Comparison of ENCODE assay signal across 1 cellular context in genomic region chr19:51354742-51355148, GRCh38.
A peak's percentile ranks its signal among the peaks of the same experiment; 100 is the strongest.
TF ChIP-seq lines count a peak whose summit lies in the region.

No MANE protein-coding gene starts in this region.

TF ChIP-seq in HepG2, 621 proteins besides CTCF, POLR2A, EP300 and RAD21 (continued from another document and continues in another):
- TF ChIP-seq ARID3A (IDR thresholded peaks at IDR 0.05; ENCODE audit: low read depth, low read length) (no peak), RFXAP (CRISPR knock-in tag; IDR thresholded peaks at IDR 0.05; ENCODE audit: borderline replicate concordance) (no peak), HCFC1 (IDR thresholded peaks at IDR 0.05; ENCODE audit: low read depth, low read length) (no peak), ZBTB34 (CRISPR knock-in tag; IDR thresholded peaks at IDR 0.05) (no peak; the same call in 1 of the 2 replicates), SUZ12 (IDR thresholded peaks at IDR 0.05; ENCODE audit: low read depth, low read length) (no peak), THRA (CRISPR knock-in tag; IDR thresholded peaks at IDR 0.05; ENCODE audit: borderline replicate concordance) (peak; percentile 91), ZNF362 (CRISPR knock-in tag; IDR thresholded peaks at IDR 0.05; ENCODE audit: borderline replicate concordance) (no peak), ZNF609 (CRISPR knock-in tag; IDR thresholded peaks at IDR 0.05; ENCODE audit: borderline replicate concordance) (peak; percentile 81; the same call in 1 of the 2 replicates), GLMP (CRISPR knock-in tag; IDR thresholded peaks at IDR 0.05; ENCODE audit: borderline replicate concordance) (no peak), ZBTB7B (CRISPR knock-in tag; IDR thresholded peaks at IDR 0.05) (peak; percentile 98), ZFY (CRISPR knock-in tag; IDR thresholded peaks at IDR 0.05) (no peak), ZNF567 (CRISPR knock-in tag; IDR thresholded peaks at IDR 0.05; ENCODE audit: borderline replicate concordance) (no peak), GPBP1L1 (CRISPR knock-in tag; IDR thresholded peaks at IDR 0.05) (no peak), HDAC6 (IDR thresholded peaks at IDR 0.05; ENCODE audit: low read depth, low read length) (no peak), HOXA5 (CRISPR knock-in tag; IDR thresholded peaks at IDR 0.05) (no peak), ZNF746 (CRISPR knock-in tag; IDR thresholded peaks at IDR 0.05) (0 out of 2 replicates have a peak, but pooled peaks have one; percentile 44), ZFAT (CRISPR knock-in tag; conservative IDR thresholded peaks at IDR 0.05) (no peak), SMAD1 (CRISPR knock-in tag; IDR thresholded peaks at IDR 0.05; ENCODE audit: borderline replicate concordance, low read depth) (no peak), ZNF670 (CRISPR knock-in tag; IDR thresholded peaks at IDR 0.05; ENCODE audit: borderline replicate concordance) (no peak), MYC (CRISPR knock-in tag; IDR thresholded peaks at IDR 0.05; ENCODE audit: borderline replicate concordance) (no peak; the same call in 1 of the 2 replicates), GABPB1 (CRISPR knock-in tag; IDR thresholded peaks at IDR 0.05) (no peak), EED (CRISPR knock-in tag; IDR thresholded peaks at IDR 0.05) (no peak), ATF6 (CRISPR knock-in tag; conservative IDR thresholded peaks at IDR 0.05) (no peak), SKI (IDR thresholded peaks at IDR 0.05; ENCODE audit: partially characterized antibody) (no peak), ZNF3 (CRISPR knock-in tag; IDR thresholded peaks at IDR 0.05) (no peak), SP2 (CRISPR knock-in tag; IDR thresholded peaks at IDR 0.05) (no peak), ZNF788 (CRISPR knock-in tag; IDR thresholded peaks at IDR 0.05; ENCODE audit: borderline replicate concordance) (no peak), TRIM22 (IDR thresholded peaks at IDR 0.05) (no peak), THYN1 (CRISPR knock-in tag; IDR thresholded peaks at IDR 0.05; ENCODE audit: borderline replicate concordance, low read depth) (no peak), PATZ1 (CRISPR knock-in tag; IDR thresholded peaks at IDR 0.05) (0 out of 2 replicates have a peak, but pooled peaks have one; percentile 63), CCAR2 (optimal IDR thresholded peaks at IDR 0.05; ENCODE audit: low read depth, low read length) (no peak), ZNF18 (CRISPR knock-in tag; IDR thresholded peaks at IDR 0.05; ENCODE audit: insufficient replicate concordance) (no peak), ZNF326 (CRISPR knock-in tag; IDR thresholded peaks at IDR 0.05; ENCODE audit: borderline replicate concordance) (no peak), DMAP1 (CRISPR knock-in tag; IDR thresholded peaks at IDR 0.05) (peak; percentile 23; the same call in 1 of the 2 replicates), ZNF713 (CRISPR knock-in tag; IDR thresholded peaks at IDR 0.05) (no peak), ZKSCAN5 (CRISPR knock-in tag; IDR thresholded peaks at IDR 0.05) (no peak), ZNF282 (IDR thresholded peaks at IDR 0.05; ENCODE audit: partially characterized antibody) (no peak), ZNF33A (CRISPR knock-in tag; IDR thresholded peaks at IDR 0.05; ENCODE audit: borderline replicate concordance) (no peak)
